Comparison of ENCODE assay signal across 8 cellular contexts in the genomic region with DNA sequence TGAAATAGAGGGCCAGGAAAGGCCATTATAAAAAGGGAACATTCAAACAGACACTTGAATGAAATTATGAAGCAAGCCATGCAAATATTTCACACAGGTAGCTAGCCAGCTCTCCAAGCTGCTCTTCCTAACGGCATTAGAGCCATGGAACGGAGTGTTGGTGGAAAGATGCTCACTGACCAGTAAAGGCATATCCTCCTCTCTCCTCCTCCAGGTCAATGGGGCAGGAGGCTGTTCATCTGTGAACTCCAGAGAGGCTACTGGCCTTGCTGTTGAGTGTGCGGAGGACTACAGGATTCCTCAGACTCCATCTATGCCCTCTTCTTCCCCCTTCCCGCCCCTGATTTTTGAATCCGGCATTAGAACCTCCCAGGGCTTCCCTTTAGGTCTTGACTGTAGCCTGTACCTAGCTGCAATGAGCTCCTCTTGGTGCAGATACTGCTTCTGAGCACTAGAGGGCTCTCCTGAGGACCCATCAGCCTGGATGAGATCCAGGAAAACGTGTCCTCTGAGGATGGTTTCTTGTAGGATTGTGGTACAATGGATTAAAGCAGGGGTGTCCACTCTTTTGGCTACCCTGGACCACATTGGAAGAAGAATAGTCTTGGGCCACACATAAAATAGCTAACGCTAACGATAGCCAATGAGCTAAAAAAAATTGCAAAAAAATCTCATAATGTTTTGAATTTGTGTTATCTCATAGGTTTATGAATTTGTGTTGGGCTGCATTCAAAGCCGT.
DNase-seq lines count a peak whose midpoint lies in the region; ATAC-seq, FAIRE-seq and TF ChIP-seq lines count a peak whose summit lies in the region.

No MANE protein-coding gene starts in this region.

- no peak overlapping the region for H3K27ac Mint-ChIP-seq in stimulated activated naive B cell treated with anti-CD40 and anti-IgM and Interleukin-4, amounts not matched to agents 10 μg/mL and 1 μg/mL and 100 μg/mL, for 72 hours

- no peaks in the 10 kb centered on the region for H3K4me1 ChIP-seq in keratinocyte (ENCODE audit: control insufficient read depth, extremely low read depth, insufficient read depth, low read length)

- H3K27me3 Mint-ChIP-seq in stimulated activated naive B cell treated with anti-CD40 and anti-IgM and Interleukin-4, amounts not matched to agents 10 μg/mL and 1 μg/mL and 100 μg/mL, for 72 hours, result peaks cover 20% of the 10 kb centered on the region in 2 donors

- H3K79me2 ChIP-seq in keratinocyte (ENCODE audit: control insufficient read depth, insufficient read depth, low read length), result no peaks in the 10 kb centered on the region

- H3K4me1 Mint-ChIP-seq in stimulated activated naive B cell treated with anti-CD40 and anti-IgM and Interleukin-4, amounts not matched to agents 10 μg/mL and 1 μg/mL and 100 μg/mL, for 72 hours, result no peaks in the 10 kb centered on the region

- no peak overlapping the region for H3K4me3 Mint-ChIP-seq in stimulated activated naive B cell treated with anti-CD40 and anti-IgM and Interleukin-4, amounts not matched to agents 10 μg/mL and 1 μg/mL and 100 μg/mL, for 72 hours

- H3K9ac ChIP-seq in keratinocyte (ENCODE audit: control insufficient read depth, extremely low read depth, insufficient read depth, low read length), result no peak overlapping the region

- H3K4me3 ChIP-seq in cardiac fibroblast (replicated peaks in 1 of 2; ENCODE audit: low read depth in 2 of 2, low read length in 2 of 2), result no peak overlapping the region
- H3K4me3 ChIP-seq in keratinocyte (ENCODE audit: control insufficient read depth in 2 of 3, extremely low read depth in 1 of 3, insufficient read depth in 2 of 3, low read depth in 1 of 3, low read length in 3 of 3), result no peak overlapping the region

- peak; percentile 66 for FAIRE-seq in keratinocyte (lab: Jason Lieb, UNC)

- no peaks in the 10 kb centered on the region for H3K9me3 ChIP-seq in keratinocyte (ENCODE audit: control insufficient read depth, low read depth, low read length)

- DNase-seq in DMS153 treated with DMSO at 0.1 percent for 48 hours (lab: John Stamatoyannopoulos, UW; ENCODE audit: unreplicated experiment) (peak; percentile 9), M059J (ENCODE audit: low read depth) (peak; percentile 68), SHP77 treated with DMSO at 0.1 percent for 48 hours (lab: John Stamatoyannopoulos, UW) (peak; percentile 77), cardiac fibroblast (ENCODE audit: low read depth in 2 of 2) (peak; percentile 78 to 84), keratinocyte (ENCODE audit: low read depth, low spot score) (peak; percentile 13)
- DNase-seq in stimulated activated naive B cell treated with anti-CD40 and anti-IgM and Interleukin-4, amounts not matched to agents 10 μg/mL and 1 μg/mL and 100 μg/mL, for 72 hours, result peak; percentile 17

- no peaks in the 10 kb centered on the region for H3K36me3 ChIP-seq in keratinocyte (ENCODE audit: control insufficient read depth in 2 of 2, extremely low read depth in 1 of 2, insufficient read depth in 2 of 2, low read length in 2 of 2)

- no peaks in the 10 kb centered on the region for H3K36me3 Mint-ChIP-seq in stimulated activated naive B cell treated with anti-CD40 and anti-IgM and Interleukin-4, amounts not matched to agents 10 μg/mL and 1 μg/mL and 100 μg/mL, for 72 hours

- H3K27me3 ChIP-seq in keratinocyte (ENCODE audit: control insufficient read depth, extremely low read depth, insufficient read depth, low read length), result peaks cover 8% of the 10 kb centered on the region

- no peaks in the 10 kb centered on the region for H4K20me1 ChIP-seq in keratinocyte (ENCODE audit: control insufficient read depth, extremely low read depth, insufficient read depth, low read length)

- no peaks in the 10 kb centered on the region for H3K9me3 Mint-ChIP-seq in stimulated activated naive B cell treated with anti-CD40 and anti-IgM and Interleukin-4, amounts not matched to agents 10 μg/mL and 1 μg/mL and 100 μg/mL, for 72 hours

- no peaks in the 10 kb centered on the region for H3K9me1 ChIP-seq in keratinocyte (ENCODE audit: control insufficient read depth, extremely low read depth, insufficient read depth, low read length)

- no peak overlapping the region for H3K4me2 ChIP-seq in keratinocyte (ENCODE audit: control insufficient read depth, extremely low read depth, insufficient read depth, low read depth, low read length)

- no peak overlapping the region for H2AFZ ChIP-seq in keratinocyte (ENCODE audit: control insufficient read depth, low read length)

- H3K27ac ChIP-seq in keratinocyte (ENCODE audit: control insufficient read depth, insufficient read depth, low read length), result no peak overlapping the region

- dilution Hi-C loops in keratinocyte (cut with MboI; ENCODE audit: extremely low pct_ligation_motif_present, low sequenced_read_pairs), result loop anchor here (25.0 kb wide), 2 partner anchors 181 to 481 kb away; no protein-coding TSS in a partner anchor

- TF ChIP-seq CTCF in cardiac fibroblast (IDR thresholded peaks at IDR 0.05; ENCODE audit: low read depth, low read length) (peak; percentile 96), keratinocyte (optimal IDR thresholded peaks at IDR 0.05 in 1 of 3, IDR thresholded peaks at IDR 0.05 in 1 of 3, conservative IDR thresholded peaks at IDR 0.05 in 1 of 3; ENCODE audit: extremely low read depth in 1 of 3, insufficient read depth in 2 of 3, low read length in 3 of 3) (peak; percentile 83 to 93 (median 88))

- ATAC-seq in GM21576 (IDR thresholded peaks at IDR 0.05; ENCODE audit: unreplicated experiment), result peak; percentile 69
- ATAC-seq in stimulated activated naive B cell treated with anti-CD40 and anti-IgM and Interleukin-4, amounts not matched to agents 10 μg/mL and 1 μg/mL and 100 μg/mL, for 72 hours (replicated peaks), result peak; percentile 61 to 65
- ATAC-seq in HG03469 (IDR thresholded peaks at IDR 0.05; ENCODE audit: unreplicated experiment), result no peak

Comparison
In these comparisons a context has a peak if more than half of its experiments do, and no peak if none do; other contexts are left out.
1. DNase-seq: peak in every context shown above with its lines; median percentile 81 in cardiac fibroblast; 77 in SHP77 treated with DMSO at 0.1 percent for 48 hours; 68 in M059J; 17 in stimulated activated naive B cell treated with anti-CD40 and anti-IgM and Interleukin-4, amounts not matched to agents 10 μg/mL and 1 μg/mL and 100 μg/mL, for 72 hours; 13 in keratinocyte; 9 in DMS153 treated with DMSO at 0.1 percent for 48 hours.